In genomic region chr17:63675231-63675606, GRCh38 we compare ENCODE assay signal across 9 cellular contexts.
DNase-seq lines count a peak whose midpoint lies in the region; ATAC-seq and TF ChIP-seq lines count a peak whose summit lies in the region.
"Had no signal": no experiment of that assay in that cellular context is flagged by ENCODE, and none has a peak within 500 bp of the region (broad histone marks: within the 10 kb centered on the region; RNA-seq: fewer than 3 reads in every experiment).

No MANE protein-coding gene starts in this region.

- no peak for TF ChIP-seq CTCF in cardiac fibroblast (IDR thresholded peaks at IDR 0.05; ENCODE audit: low read depth, low read length)

- H3K9me3 ChIP-seq in subcutaneous abdominal adipose tissue (ENCODE audit: control insufficient read depth in 5 of 5, low read length in 5 of 5), result no peaks in the 10 kb centered on the region

- no peaks in the 10 kb centered on the region for H3K27me3 ChIP-seq in subcutaneous abdominal adipose tissue (ENCODE audit: control insufficient read depth in 5 of 5, insufficient read depth in 4 of 5, low read length in 5 of 5)

- H3K4me1 ChIP-seq in subcutaneous abdominal adipose tissue (ENCODE audit: control insufficient read depth in 5 of 5, insufficient read depth in 5 of 5, low read length in 5 of 5), result peaks cover 9 to 44% (median 33%) of the 10 kb centered on the region in 5 donors

- H3K4me3 ChIP-seq in cardiac fibroblast (replicated peaks in 1 of 2; ENCODE audit: low read depth in 2 of 2, low read length in 2 of 2), result peak overlapping the region in 1 of 2 donors; percentile 3
- H3K4me3 ChIP-seq in subcutaneous abdominal adipose tissue (ENCODE audit: low read depth in 1 of 5, low read length in 5 of 5), result peak overlapping the region in 4 of 5 donors; percentile 39 to 54 (median 47)

- H3K36me3 ChIP-seq in subcutaneous abdominal adipose tissue (ENCODE audit: control insufficient read depth in 5 of 5, insufficient read depth in 5 of 5, low read length in 5 of 5), result peaks cover 0 to 50% (median 21%) of the 10 kb centered on the region in 5 donors

- peak overlapping the region in 3 of 5 donors; percentile 16 to 53 (median 29) for H3K9ac ChIP-seq in subcutaneous abdominal adipose tissue (ENCODE audit: low read length in 5 of 5)

- H3K27ac ChIP-seq in subcutaneous abdominal adipose tissue (ENCODE audit: low read depth, low read length), result peak overlapping the region; percentile 75

- DNase-seq in Kasumi-1 (lab: John Stamatoyannopoulos, UW), result peak; percentile 44 to 52
- peak; percentile 42 to 44 for DNase-seq in cardiac fibroblast (ENCODE audit: low read depth in 2 of 2)
- peak; percentile 13 for DNase-seq in kidney tubule cell (ENCODE audit: low spot score)
- no peak for DNase-seq in NCI-H748 treated with DMSO at 0.1 percent for 48 hours (lab: John Stamatoyannopoulos, UW)
- no peak for DNase-seq in NCI-H2227 (lab: John Stamatoyannopoulos, UW; ENCODE audit: unreplicated experiment)
- DNase-seq in activated effector memory CD4-positive, alpha-beta T cell treated with Interleukin-2 at 50 U/mL for 16 hours, result no peak
- DNase-seq: RPMI8226 had no signal

- ATAC-seq in HG02588 (IDR thresholded peaks at IDR 0.05; ENCODE audit: unreplicated experiment), result no peak

Comparison
In these comparisons a context has a peak if more than half of its experiments do, and no peak if none do; other contexts are left out.
1. DNase-seq: peak in Kasumi-1 (2 of 2), cardiac fibroblast (2 of 2) and kidney tubule cell (single experiment); none in NCI-H748 treated with DMSO at 0.1 percent for 48 hours (single experiment), NCI-H2227 (single experiment) and activated effector memory CD4-positive, alpha-beta T cell treated with Interleukin-2 at 50 U/mL for 16 hours (single experiment).